ENCODE assay signal across 1 cellular context in the genomic region with DNA sequence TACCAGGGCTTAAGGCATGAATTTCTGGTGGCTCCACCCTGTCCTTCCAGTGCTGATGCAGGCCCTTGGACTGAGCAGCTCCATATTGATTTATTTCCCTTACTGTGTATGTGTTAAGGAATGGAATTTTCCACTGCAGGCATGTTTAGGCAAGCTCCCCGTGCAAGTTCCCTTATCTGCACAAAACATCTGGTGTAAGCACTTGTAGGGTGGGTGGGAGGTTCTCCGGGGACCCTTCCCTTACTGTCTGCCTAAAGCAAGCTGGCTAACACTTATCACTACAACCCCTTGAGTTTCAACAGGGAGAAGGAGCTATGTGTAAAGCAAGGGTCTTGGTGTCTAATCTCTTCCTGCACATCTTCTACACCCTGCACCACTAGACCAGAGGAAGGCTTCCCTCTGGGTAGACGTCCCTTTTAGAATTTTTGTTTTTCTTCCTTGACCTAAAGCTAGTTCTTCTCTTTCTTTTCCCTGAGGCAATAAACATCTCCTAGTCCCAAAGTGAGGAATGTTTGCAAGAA.
TF ChIP-seq lines count a peak whose summit lies in the region.

No MANE protein-coding gene starts in this region.

TF ChIP-seq in K562, 482 proteins besides CTCF, POLR2A, EP300 and RAD21 (continued from another document and continues in another):
- TF ChIP-seq ZNF282 (CRISPR knock-in tag; IDR thresholded peaks at IDR 0.05) (no peak), DIDO1 (tag; IDR thresholded peaks at IDR 0.05; ENCODE audit: low read depth) (no peak), SP2 (IDR thresholded peaks at IDR 0.05; ENCODE audit: extremely low read depth, low read depth, low read length, poor library complexity, severe bottlenecking) (no peak), KAT2B (IDR thresholded peaks at IDR 0.05; ENCODE audit: low read depth, low read length) (no peak), HDAC3 (IDR thresholded peaks at IDR 0.05; ENCODE audit: borderline replicate concordance, partially characterized antibody) (peak; percentile 51), ZNF444 (CRISPR knock-in tag; IDR thresholded peaks at IDR 0.05) (no peak), ZNF143 (CRISPR knock-in tag; IDR thresholded peaks at IDR 0.05) (no peak), NFE2 (IDR thresholded peaks at IDR 0.05; ENCODE audit: low read depth) (no peak), CREM (IDR thresholded peaks at IDR 0.05; ENCODE audit: low read depth) (0 out of 2 replicates have a peak, but pooled peaks have one; percentile 30), TCFL5 (CRISPR knock-in tag; conservative IDR thresholded peaks at IDR 0.05) (no peak), ARID2 (IDR thresholded peaks at IDR 0.05) (no peak), FOXP1 (CRISPR knock-in tag; IDR thresholded peaks at IDR 0.05) (no peak), HDAC1 (IDR thresholded peaks at IDR 0.05) (peak in 1 of 2 experiments; percentile 59; a peak in 2 of 4 replicates), TRIM28 (IDR thresholded peaks at IDR 0.05) (0 out of 2 replicates have a peak, but pooled peaks have one; percentile 9), EZH2 (IDR thresholded peaks at IDR 0.05; ENCODE audit: borderline replicate concordance, low read depth, low read length) (no peak), TAF7 (tag; IDR thresholded peaks at IDR 0.05) (no peak), HNRNPLL (IDR thresholded peaks at IDR 0.05; ENCODE audit: low read depth, low read length, poor library complexity, severe bottlenecking) (no peak), ZNF274 (IDR thresholded peaks at IDR 0.05; ENCODE audit: borderline replicate concordance, low read depth, low read length) (no peak), RB1 (IDR thresholded peaks at IDR 0.05; ENCODE audit: low read depth) (no peak), ILK (tag; IDR thresholded peaks at IDR 0.05; ENCODE audit: borderline replicate concordance, low read depth) (no peak), BCL6 (CRISPR knock-in tag; IDR thresholded peaks at IDR 0.05) (no peak), ZNF212 (CRISPR knock-in tag; IDR thresholded peaks at IDR 0.05) (no peak), TCF7 (IDR thresholded peaks at IDR 0.05; ENCODE audit: borderline replicate concordance) (no peak), ZNF384 (IDR thresholded peaks at IDR 0.05; ENCODE audit: low read depth, low read length) (no peak), BHLHE40 (IDR thresholded peaks at IDR 0.05; ENCODE audit: low read length) (peak; percentile 77; the same call in 1 of the 2 replicates), RBM15 (IDR thresholded peaks at IDR 0.05; ENCODE audit: insufficient read depth, low read length) (no peak), PRPF4 (IDR thresholded peaks at IDR 0.05; ENCODE audit: insufficient read depth, low read depth, low read length, poor library complexity, severe bottlenecking) (no peak), ZNF224 (CRISPR knock-in tag; IDR thresholded peaks at IDR 0.05) (no peak), KDM1A (IDR thresholded peaks at IDR 0.05) (0 out of 4 replicates have a peak, but pooled peaks of 1 of the 2 experiments have one; percentile 13), KLF16 (IDR thresholded peaks at IDR 0.05) (peak; percentile 77), MAFF (IDR thresholded peaks at IDR 0.05; ENCODE audit: low read length) (no peak), ZNF311 (CRISPR knock-in tag; IDR thresholded peaks at IDR 0.05) (no peak), NCOA6 (IDR thresholded peaks at IDR 0.05) (no peak), ZNF263 (CRISPR knock-in tag; IDR thresholded peaks at IDR 0.05; ENCODE audit: borderline replicate concordance) (no peak), ZFX (CRISPR knock-in tag; IDR thresholded peaks at IDR 0.05) (no peak), HNRNPUL1 (IDR thresholded peaks at IDR 0.05; ENCODE audit: low read length) (no peak), SMAD1 (IDR thresholded peaks at IDR 0.05; ENCODE audit: low read depth, low read length, partially characterized antibody) (no peak), ZBTB8A (IDR thresholded peaks at IDR 0.05; ENCODE audit: partially characterized antibody) (no peak)
- TF ChIP-seq, protein P1, sequence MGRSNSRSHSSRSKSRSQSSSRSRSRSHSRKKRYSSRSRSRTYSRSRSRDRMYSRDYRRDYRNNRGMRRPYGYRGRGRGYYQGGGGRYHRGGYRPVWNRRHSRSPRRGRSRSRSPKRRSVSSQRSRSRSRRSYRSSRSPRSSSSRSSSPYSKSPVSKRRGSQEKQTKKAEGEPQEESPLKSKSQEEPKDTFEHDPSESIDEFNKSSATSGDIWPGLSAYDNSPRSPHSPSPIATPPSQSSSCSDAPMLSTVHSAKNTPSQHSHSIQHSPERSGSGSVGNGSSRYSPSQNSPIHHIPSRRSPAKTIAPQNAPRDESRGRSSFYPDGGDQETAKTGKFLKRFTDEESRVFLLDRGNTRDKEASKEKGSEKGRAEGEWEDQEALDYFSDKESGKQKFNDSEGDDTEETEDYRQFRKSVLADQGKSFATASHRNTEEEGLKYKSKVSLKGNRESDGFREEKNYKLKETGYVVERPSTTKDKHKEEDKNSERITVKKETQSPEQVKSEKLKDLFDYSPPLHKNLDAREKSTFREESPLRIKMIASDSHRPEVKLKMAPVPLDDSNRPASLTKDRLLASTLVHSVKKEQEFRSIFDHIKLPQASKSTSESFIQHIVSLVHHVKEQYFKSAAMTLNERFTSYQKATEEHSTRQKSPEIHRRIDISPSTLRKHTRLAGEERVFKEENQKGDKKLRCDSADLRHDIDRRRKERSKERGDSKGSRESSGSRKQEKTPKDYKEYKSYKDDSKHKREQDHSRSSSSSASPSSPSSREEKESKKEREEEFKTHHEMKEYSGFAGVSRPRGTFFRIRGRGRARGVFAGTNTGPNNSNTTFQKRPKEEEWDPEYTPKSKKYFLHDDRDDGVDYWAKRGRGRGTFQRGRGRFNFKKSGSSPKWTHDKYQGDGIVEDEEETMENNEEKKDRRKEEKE (IDR thresholded peaks at IDR 0.05; ENCODE audit: borderline replicate concordance in 1 of 2, control insufficient read depth in 1 of 2, low read depth in 2 of 2, low read length in 1 of 2) = no peak
- TF ChIP-seq, protein P2, sequence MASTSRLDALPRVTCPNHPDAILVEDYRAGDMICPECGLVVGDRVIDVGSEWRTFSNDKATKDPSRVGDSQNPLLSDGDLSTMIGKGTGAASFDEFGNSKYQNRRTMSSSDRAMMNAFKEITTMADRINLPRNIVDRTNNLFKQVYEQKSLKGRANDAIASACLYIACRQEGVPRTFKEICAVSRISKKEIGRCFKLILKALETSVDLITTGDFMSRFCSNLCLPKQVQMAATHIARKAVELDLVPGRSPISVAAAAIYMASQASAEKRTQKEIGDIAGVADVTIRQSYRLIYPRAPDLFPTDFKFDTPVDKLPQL (IDR thresholded peaks at IDR 0.05; ENCODE audit: extremely low read depth, insufficient read length) = no peak
- TF ChIP-seq, protein P3, sequence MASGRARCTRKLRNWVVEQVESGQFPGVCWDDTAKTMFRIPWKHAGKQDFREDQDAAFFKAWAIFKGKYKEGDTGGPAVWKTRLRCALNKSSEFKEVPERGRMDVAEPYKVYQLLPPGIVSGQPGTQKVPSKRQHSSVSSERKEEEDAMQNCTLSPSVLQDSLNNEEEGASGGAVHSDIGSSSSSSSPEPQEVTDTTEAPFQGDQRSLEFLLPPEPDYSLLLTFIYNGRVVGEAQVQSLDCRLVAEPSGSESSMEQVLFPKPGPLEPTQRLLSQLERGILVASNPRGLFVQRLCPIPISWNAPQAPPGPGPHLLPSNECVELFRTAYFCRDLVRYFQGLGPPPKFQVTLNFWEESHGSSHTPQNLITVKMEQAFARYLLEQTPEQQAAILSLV (tag; IDR thresholded peaks at IDR 0.05) = no peak
- TF ChIP-seq, protein P4, sequence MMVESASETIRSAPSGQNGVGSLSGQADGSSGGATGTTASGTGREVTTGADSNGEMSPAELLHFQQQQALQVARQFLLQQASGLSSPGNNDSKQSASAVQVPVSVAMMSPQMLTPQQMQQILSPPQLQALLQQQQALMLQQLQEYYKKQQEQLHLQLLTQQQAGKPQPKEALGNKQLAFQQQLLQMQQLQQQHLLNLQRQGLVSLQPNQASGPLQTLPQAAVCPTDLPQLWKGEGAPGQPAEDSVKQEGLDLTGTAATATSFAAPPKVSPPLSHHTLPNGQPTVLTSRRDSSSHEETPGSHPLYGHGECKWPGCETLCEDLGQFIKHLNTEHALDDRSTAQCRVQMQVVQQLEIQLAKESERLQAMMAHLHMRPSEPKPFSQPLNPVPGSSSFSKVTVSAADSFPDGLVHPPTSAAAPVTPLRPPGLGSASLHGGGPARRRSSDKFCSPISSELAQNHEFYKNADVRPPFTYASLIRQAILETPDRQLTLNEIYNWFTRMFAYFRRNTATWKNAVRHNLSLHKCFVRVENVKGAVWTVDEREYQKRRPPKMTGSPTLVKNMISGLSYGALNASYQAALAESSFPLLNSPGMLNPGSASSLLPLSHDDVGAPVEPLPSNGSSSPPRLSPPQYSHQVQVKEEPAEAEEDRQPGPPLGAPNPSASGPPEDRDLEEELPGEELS (CRISPR knock-in tag; IDR thresholded peaks at IDR 0.05; ENCODE audit: borderline replicate concordance) = no peak
- TF ChIP-seq, protein P5, sequence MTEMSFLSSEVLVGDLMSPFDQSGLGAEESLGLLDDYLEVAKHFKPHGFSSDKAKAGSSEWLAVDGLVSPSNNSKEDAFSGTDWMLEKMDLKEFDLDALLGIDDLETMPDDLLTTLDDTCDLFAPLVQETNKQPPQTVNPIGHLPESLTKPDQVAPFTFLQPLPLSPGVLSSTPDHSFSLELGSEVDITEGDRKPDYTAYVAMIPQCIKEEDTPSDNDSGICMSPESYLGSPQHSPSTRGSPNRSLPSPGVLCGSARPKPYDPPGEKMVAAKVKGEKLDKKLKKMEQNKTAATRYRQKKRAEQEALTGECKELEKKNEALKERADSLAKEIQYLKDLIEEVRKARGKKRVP (CRISPR knock-in tag; IDR thresholded peaks at IDR 0.05) = no peak
- TF ChIP-seq, protein P6, sequence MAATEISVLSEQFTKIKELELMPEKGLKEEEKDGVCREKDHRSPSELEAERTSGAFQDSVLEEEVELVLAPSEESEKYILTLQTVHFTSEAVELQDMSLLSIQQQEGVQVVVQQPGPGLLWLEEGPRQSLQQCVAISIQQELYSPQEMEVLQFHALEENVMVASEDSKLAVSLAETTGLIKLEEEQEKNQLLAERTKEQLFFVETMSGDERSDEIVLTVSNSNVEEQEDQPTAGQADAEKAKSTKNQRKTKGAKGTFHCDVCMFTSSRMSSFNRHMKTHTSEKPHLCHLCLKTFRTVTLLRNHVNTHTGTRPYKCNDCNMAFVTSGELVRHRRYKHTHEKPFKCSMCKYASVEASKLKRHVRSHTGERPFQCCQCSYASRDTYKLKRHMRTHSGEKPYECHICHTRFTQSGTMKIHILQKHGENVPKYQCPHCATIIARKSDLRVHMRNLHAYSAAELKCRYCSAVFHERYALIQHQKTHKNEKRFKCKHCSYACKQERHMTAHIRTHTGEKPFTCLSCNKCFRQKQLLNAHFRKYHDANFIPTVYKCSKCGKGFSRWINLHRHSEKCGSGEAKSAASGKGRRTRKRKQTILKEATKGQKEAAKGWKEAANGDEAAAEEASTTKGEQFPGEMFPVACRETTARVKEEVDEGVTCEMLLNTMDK (IDR thresholded peaks at IDR 0.05; ENCODE audit: borderline replicate concordance, insufficient read depth, low read depth, low read length, poor library complexity, severe bottlenecking) = no peak
- TF ChIP-seq, protein P7, sequence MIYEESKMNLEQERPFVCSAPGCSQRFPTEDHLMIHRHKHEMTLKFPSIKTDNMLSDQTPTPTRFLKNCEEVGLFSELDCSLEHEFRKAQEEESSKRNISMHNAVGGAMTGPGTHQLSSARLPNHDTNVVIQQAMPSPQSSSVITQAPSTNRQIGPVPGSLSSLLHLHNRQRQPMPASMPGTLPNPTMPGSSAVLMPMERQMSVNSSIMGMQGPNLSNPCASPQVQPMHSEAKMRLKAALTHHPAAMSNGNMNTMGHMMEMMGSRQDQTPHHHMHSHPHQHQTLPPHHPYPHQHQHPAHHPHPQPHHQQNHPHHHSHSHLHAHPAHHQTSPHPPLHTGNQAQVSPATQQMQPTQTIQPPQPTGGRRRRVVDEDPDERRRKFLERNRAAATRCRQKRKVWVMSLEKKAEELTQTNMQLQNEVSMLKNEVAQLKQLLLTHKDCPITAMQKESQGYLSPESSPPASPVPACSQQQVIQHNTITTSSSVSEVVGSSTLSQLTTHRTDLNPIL (CRISPR knock-in tag; IDR thresholded peaks at IDR 0.05) = no peak
- TF ChIP-seq, protein P8, sequence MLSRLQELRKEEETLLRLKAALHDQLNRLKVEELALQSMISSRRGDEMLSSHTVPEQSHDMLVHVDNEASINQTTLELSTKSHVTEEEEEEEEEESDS (CRISPR knock-in tag; IDR thresholded peaks at IDR 0.05) = no peak
- TF ChIP-seq, protein P9, sequence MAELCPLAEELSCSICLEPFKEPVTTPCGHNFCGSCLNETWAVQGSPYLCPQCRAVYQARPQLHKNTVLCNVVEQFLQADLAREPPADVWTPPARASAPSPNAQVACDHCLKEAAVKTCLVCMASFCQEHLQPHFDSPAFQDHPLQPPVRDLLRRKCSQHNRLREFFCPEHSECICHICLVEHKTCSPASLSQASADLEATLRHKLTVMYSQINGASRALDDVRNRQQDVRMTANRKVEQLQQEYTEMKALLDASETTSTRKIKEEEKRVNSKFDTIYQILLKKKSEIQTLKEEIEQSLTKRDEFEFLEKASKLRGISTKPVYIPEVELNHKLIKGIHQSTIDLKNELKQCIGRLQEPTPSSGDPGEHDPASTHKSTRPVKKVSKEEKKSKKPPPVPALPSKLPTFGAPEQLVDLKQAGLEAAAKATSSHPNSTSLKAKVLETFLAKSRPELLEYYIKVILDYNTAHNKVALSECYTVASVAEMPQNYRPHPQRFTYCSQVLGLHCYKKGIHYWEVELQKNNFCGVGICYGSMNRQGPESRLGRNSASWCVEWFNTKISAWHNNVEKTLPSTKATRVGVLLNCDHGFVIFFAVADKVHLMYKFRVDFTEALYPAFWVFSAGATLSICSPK (IDR thresholded peaks at IDR 0.05; ENCODE audit: borderline replicate concordance) = no peak
- TF ChIP-seq, protein P10, sequence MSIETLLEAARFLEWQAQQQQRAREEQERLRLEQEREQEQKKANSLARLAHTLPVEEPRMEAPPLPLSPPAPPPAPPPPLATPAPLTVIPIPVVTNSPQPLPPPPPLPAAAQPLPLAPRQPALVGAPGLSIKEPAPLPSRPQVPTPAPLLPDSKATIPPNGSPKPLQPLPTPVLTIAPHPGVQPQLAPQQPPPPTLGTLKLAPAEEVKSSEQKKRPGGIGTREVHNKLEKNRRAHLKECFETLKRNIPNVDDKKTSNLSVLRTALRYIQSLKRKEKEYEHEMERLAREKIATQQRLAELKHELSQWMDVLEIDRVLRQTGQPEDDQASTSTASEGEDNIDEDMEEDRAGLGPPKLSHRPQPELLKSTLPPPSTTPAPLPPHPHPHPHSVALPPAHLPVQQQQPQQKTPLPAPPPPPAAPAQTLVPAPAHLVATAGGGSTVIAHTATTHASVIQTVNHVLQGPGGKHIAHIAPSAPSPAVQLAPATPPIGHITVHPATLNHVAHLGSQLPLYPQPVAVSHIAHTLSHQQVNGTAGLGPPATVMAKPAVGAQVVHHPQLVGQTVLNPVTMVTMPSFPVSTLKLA (conservative IDR thresholded peaks at IDR 0.05) = peak in 1 of 2 experiments; percentile 34; a peak in 2 of 4 replicates
